In the genomic region with DNA sequence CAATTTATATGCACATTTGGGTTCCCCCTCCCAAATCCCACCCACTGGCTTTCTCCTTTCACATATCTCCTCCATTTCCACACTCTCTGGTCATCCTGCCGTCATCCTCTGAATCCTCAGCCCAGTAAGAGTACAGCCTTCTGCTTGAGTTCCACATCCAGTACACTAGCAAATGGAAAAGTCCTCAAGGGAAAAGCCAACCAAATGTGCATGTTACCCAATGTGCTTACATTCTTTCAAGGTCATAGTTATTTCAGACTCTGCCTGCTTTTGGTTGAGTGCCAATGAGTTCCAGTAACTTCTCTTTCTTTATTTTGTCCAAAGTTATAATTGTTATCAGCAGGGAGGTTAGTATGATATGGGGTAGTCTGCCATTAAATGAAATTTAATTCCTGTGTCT, we compare ENCODE assay signal across 1 cellular context.
TF ChIP-seq lines count a peak whose summit lies in the region.

No MANE protein-coding gene starts in this region.

TF ChIP-seq in HEK293, 187 proteins besides CTCF, POLR2A, EP300 and RAD21 (continued from another document):
- TF ChIP-seq, protein P1, sequence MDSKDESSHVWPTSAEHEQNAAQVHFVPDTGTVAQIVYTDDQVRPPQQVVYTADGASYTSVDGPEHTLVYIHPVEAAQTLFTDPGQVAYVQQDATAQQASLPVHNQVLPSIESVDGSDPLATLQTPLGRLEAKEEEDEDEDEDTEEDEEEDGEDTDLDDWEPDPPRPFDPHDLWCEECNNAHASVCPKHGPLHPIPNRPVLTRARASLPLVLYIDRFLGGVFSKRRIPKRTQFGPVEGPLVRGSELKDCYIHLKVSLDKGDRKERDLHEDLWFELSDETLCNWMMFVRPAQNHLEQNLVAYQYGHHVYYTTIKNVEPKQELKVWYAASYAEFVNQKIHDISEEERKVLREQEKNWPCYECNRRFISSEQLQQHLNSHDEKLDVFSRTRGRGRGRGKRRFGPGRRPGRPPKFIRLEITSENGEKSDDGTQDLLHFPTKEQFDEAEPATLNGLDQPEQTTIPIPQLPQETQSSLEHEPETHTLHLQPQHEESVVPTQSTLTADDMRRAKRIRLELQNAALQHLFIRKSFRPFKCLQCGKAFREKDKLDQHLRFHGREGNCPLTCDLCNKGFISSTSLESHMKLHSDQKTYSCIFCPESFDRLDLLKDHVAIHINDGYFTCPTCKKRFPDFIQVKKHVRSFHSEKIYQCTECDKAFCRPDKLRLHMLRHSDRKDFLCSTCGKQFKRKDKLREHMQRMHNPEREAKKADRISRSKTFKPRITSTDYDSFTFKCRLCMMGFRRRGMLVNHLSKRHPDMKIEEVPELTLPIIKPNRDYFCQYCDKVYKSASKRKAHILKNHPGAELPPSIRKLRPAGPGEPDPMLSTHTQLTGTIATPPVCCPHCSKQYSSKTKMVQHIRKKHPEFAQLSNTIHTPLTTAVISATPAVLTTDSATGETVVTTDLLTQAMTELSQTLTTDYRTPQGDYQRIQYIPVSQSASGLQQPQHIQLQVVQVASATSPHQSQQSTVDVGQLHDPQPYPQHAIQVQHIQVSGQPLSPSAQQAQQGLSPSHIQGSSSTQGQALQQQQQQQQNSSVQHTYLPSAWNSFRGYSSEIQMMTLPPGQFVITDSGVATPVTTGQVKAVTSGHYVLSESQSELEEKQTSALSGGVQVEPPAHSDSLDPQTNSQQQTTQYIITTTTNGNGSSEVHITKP (tag by site-specific recombination; IDR thresholded peaks at IDR 0.05) = 0 out of 2 replicates have a peak, but pooled peaks have one; percentile 13
